Comparison of ENCODE assay signal across 8 cellular contexts in the genomic region with DNA sequence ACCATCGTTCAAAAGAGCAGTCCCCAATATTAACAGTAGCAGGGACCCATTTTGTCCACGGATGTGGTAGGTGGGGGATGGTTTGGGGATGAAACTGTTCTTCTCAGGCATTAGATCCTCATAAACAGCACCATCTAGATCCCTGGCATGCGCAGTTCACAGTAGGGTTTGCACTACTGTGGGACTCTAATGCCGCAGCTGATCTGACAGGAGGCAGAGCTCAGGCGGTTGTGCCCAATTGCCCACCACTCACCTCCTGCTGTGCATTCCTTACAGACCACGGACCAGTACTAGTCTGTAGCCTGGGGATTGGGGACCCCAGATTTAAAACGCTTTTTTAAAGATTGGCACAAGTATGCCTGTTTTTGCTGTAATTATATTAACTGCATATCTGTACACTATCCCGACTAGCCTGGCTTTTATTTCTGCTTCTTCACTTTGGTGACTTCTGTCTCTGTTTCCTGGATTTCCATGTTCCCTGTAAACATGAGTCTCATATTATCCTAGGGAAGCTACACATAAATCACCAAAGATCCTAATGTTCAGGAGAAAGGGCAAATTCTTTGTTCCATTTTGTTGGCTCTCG.
DNase-seq lines count a peak whose midpoint lies in the region; ATAC-seq and TF ChIP-seq lines count a peak whose summit lies in the region.

No MANE protein-coding gene starts in this region.

- DNase-seq in HK-2 (ENCODE audit: unreplicated experiment): peak; percentile 69
- peak; percentile 64 for DNase-seq in astrocyte of the spinal cord (ENCODE audit: low read depth, low spot score)
- peak in 1 of 2 donors; percentile 14 for DNase-seq in thyroid gland
- no peak for DNase-seq in stimulated activated naive CD8-positive, alpha-beta T cell treated with anti-CD3 and anti-CD28 coated beads, Interleukin-15, Interleukin-2, amounts not matched to agents 100 U/mL and 50 U/mL, for 24 hours
- no peak for DNase-seq in NCI-H526 (lab: John Stamatoyannopoulos, UW)

- TF ChIP-seq RAD21 in liver (IDR thresholded peaks at IDR 0.05): no peak

- H3K9ac ChIP-seq in liver (ENCODE audit: low read depth in 1 of 2, low read length in 2 of 2): peak overlapping the region in 1 of 2 donors; percentile 34

- H3K27me3 ChIP-seq in liver (ENCODE audit: control insufficient read depth in 4 of 4, insufficient read depth in 4 of 4, low read length in 3 of 4) (no peaks in the 10 kb centered on the region), thyroid gland (no peaks in the 10 kb centered on the region)

- no peaks in the 10 kb centered on the region for H3K36me3 ChIP-seq in liver (ENCODE audit: control insufficient read depth in 4 of 4, insufficient read depth in 3 of 4, low read depth in 1 of 4, low read length in 3 of 4)
- H3K36me3 ChIP-seq in thyroid gland: no peaks in the 10 kb centered on the region

- ATAC-seq in stimulated activated naive CD8-positive, alpha-beta T cell treated with anti-CD3 and anti-CD28 coated beads, Interleukin-15, Interleukin-2, amounts not matched to agents 100 U/mL and 50 U/mL, for 24 hours: no peak
- no peak for ATAC-seq in GM19035 (IDR thresholded peaks at IDR 0.05; ENCODE audit: unreplicated experiment)
- ATAC-seq in GM19023 (IDR thresholded peaks at IDR 0.05; ENCODE audit: unreplicated experiment): no peak

- TF ChIP-seq POLR2A in thyroid gland (IDR thresholded peaks at IDR 0.05): no peak

- TF ChIP-seq CTCF in astrocyte of the spinal cord (IDR thresholded peaks at IDR 0.05; ENCODE audit: low read depth, low read length): no peak
- no peak for TF ChIP-seq CTCF in liver (IDR thresholded peaks at IDR 0.05; ENCODE audit: low read depth, low read length, missing input control)
- TF ChIP-seq CTCF in thyroid gland (IDR thresholded peaks at IDR 0.05): no peak

- H3K27ac ChIP-seq in liver (ENCODE audit: low read depth in 1 of 2, low read length in 2 of 2): peak overlapping the region; percentile 83 to 88
- H3K27ac ChIP-seq in thyroid gland: peak overlapping the region; percentile 79 to 88 (median 83)

- H3K9me3 ChIP-seq in liver (ENCODE audit: control insufficient read depth in 4 of 4, low read length in 3 of 4) (no peaks in the 10 kb centered on the region), thyroid gland (no peaks in the 10 kb centered on the region)

- in situ Hi-C loops in astrocyte of the spinal cord (cut with HindIII; ENCODE audit: low sequenced_read_pairs): no loop called here

- intact Hi-C loops in thyroid gland (cut with DNase I): loop anchor here (10.0 kb wide), 1 partner anchor 878 kb away; a partner anchor contains a TSS

- H3K4me1 ChIP-seq in liver (ENCODE audit: control insufficient read depth in 4 of 4, insufficient read depth in 4 of 4, low read length in 3 of 4): peaks cover 2 to 32% (median 21%) of the 10 kb centered on the region in 4 donors
- peaks cover 17 to 40% of the 10 kb centered on the region in 2 donors for H3K4me1 ChIP-seq in thyroid gland

- H3K4me3 ChIP-seq in astrocyte of the spinal cord (ENCODE audit: low read depth, low read length) (no peak overlapping the region), liver (ENCODE audit: low read depth in 1 of 3, low read length in 3 of 3) (no peak overlapping the region), thyroid gland (replicated peaks in 1 of 3) (no peak overlapping the region)

- 73% methylated on average over 9 of the region's 9 CpGs for WGBS in liver
- WGBS in thyroid gland, 2 donors: 69 to 76% methylated on average over 9 of the region's 9 CpGs

TF ChIP-seq in liver, 16 proteins besides CTCF, POLR2A, EP300 and RAD21:
- TF ChIP-seq YY1 (IDR thresholded peaks at IDR 0.05): no peak
- TF ChIP-seq FOXA1 (IDR thresholded peaks at IDR 0.05): no peak
- TF ChIP-seq, protein P1, sequence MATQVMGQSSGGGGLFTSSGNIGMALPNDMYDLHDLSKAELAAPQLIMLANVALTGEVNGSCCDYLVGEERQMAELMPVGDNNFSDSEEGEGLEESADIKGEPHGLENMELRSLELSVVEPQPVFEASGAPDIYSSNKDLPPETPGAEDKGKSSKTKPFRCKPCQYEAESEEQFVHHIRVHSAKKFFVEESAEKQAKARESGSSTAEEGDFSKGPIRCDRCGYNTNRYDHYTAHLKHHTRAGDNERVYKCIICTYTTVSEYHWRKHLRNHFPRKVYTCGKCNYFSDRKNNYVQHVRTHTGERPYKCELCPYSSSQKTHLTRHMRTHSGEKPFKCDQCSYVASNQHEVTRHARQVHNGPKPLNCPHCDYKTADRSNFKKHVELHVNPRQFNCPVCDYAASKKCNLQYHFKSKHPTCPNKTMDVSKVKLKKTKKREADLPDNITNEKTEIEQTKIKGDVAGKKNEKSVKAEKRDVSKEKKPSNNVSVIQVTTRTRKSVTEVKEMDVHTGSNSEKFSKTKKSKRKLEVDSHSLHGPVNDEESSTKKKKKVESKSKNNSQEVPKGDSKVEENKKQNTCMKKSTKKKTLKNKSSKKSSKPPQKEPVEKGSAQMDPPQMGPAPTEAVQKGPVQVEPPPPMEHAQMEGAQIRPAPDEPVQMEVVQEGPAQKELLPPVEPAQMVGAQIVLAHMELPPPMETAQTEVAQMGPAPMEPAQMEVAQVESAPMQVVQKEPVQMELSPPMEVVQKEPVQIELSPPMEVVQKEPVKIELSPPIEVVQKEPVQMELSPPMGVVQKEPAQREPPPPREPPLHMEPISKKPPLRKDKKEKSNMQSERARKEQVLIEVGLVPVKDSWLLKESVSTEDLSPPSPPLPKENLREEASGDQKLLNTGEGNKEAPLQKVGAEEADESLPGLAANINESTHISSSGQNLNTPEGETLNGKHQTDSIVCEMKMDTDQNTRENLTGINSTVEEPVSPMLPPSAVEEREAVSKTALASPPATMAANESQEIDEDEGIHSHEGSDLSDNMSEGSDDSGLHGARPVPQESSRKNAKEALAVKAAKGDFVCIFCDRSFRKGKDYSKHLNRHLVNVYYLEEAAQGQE (IDR thresholded peaks at IDR 0.05): no peak
- no peak for TF ChIP-seq SP1 (IDR thresholded peaks at IDR 0.05)
- no peak for TF ChIP-seq JUND (IDR thresholded peaks at IDR 0.05)
- TF ChIP-seq NR2F2 (IDR thresholded peaks at IDR 0.05): no peak
- TF ChIP-seq, protein P2, sequence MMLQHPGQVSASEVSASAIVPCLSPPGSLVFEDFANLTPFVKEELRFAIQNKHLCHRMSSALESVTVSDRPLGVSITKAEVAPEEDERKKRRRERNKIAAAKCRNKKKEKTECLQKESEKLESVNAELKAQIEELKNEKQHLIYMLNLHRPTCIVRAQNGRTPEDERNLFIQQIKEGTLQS (IDR thresholded peaks at IDR 0.05): no peak
- TF ChIP-seq, protein P3, sequence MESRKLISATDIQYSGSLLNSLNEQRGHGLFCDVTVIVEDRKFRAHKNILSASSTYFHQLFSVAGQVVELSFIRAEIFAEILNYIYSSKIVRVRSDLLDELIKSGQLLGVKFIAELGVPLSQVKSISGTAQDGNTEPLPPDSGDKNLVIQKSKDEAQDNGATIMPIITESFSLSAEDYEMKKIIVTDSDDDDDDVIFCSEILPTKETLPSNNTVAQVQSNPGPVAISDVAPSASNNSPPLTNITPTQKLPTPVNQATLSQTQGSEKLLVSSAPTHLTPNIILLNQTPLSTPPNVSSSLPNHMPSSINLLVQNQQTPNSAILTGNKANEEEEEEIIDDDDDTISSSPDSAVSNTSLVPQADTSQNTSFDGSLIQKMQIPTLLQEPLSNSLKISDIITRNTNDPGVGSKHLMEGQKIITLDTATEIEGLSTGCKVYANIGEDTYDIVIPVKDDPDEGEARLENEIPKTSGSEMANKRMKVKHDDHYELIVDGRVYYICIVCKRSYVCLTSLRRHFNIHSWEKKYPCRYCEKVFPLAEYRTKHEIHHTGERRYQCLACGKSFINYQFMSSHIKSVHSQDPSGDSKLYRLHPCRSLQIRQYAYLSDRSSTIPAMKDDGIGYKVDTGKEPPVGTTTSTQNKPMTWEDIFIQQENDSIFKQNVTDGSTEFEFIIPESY (IDR thresholded peaks at IDR 0.05): no peak
- no peak for TF ChIP-seq HNF4A (conservative IDR thresholded peaks at IDR 0.05)
- no peak for TF ChIP-seq HNF4G (IDR thresholded peaks at IDR 0.05)
- no peak for TF ChIP-seq GABPA (IDR thresholded peaks at IDR 0.05 in 1 of 2, conservative IDR thresholded peaks at IDR 0.05 in 1 of 2)
- TF ChIP-seq, protein P4, sequence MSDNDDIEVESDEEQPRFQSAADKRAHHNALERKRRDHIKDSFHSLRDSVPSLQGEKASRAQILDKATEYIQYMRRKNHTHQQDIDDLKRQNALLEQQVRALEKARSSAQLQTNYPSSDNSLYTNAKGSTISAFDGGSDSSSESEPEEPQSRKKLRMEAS (IDR thresholded peaks at IDR 0.05): no peak

Comparison
In these comparisons a context has a peak if more than half of its experiments do, and no peak if none do; other contexts are left out.
1. DNase-seq: peak in HK-2 (single experiment) and astrocyte of the spinal cord (single experiment); none in stimulated activated naive CD8-positive, alpha-beta T cell treated with anti-CD3 and anti-CD28 coated beads, Interleukin-15, Interleukin-2, amounts not matched to agents 100 U/mL and 50 U/mL, for 24 hours (single experiment) and NCI-H526 (0 of 2).